In the genomic region with DNA sequence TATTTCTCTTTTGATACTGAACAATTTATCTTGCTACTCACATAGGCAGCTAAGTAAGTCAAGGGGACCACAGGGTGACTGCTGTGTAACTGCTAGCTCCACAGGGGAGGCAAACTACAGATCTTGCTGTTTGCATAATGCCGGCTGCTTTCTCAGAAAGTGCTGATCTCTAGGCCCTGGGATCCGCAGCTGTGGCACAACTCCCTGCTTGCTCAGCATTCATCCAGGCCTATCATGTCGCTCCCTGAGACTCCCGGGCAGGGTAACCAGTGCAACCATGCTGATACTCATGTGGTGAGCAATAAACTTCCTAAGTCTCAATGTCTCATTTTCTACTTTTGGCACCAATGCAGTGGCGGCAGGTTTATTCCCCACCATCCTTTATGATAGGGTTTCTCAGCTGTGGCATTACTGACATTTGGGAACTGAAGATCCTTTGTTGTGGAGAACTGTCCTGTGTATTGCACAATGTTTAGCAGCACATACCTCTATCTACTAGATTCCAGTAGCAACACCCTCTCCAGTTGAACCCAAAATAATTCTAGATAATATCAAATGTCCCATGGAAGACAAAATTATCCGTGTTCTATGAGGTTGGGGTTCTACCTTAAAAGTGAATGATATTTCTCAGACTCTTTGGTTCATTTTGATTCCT, we compare ENCODE assay signal across 1 cellular context.
TF ChIP-seq lines count a peak whose summit lies in the region.

No MANE protein-coding gene starts in this region.

TF ChIP-seq in GM23338, 12 proteins besides CTCF, POLR2A, EP300 and RAD21 (continued from another document):
- TF ChIP-seq, protein P1, sequence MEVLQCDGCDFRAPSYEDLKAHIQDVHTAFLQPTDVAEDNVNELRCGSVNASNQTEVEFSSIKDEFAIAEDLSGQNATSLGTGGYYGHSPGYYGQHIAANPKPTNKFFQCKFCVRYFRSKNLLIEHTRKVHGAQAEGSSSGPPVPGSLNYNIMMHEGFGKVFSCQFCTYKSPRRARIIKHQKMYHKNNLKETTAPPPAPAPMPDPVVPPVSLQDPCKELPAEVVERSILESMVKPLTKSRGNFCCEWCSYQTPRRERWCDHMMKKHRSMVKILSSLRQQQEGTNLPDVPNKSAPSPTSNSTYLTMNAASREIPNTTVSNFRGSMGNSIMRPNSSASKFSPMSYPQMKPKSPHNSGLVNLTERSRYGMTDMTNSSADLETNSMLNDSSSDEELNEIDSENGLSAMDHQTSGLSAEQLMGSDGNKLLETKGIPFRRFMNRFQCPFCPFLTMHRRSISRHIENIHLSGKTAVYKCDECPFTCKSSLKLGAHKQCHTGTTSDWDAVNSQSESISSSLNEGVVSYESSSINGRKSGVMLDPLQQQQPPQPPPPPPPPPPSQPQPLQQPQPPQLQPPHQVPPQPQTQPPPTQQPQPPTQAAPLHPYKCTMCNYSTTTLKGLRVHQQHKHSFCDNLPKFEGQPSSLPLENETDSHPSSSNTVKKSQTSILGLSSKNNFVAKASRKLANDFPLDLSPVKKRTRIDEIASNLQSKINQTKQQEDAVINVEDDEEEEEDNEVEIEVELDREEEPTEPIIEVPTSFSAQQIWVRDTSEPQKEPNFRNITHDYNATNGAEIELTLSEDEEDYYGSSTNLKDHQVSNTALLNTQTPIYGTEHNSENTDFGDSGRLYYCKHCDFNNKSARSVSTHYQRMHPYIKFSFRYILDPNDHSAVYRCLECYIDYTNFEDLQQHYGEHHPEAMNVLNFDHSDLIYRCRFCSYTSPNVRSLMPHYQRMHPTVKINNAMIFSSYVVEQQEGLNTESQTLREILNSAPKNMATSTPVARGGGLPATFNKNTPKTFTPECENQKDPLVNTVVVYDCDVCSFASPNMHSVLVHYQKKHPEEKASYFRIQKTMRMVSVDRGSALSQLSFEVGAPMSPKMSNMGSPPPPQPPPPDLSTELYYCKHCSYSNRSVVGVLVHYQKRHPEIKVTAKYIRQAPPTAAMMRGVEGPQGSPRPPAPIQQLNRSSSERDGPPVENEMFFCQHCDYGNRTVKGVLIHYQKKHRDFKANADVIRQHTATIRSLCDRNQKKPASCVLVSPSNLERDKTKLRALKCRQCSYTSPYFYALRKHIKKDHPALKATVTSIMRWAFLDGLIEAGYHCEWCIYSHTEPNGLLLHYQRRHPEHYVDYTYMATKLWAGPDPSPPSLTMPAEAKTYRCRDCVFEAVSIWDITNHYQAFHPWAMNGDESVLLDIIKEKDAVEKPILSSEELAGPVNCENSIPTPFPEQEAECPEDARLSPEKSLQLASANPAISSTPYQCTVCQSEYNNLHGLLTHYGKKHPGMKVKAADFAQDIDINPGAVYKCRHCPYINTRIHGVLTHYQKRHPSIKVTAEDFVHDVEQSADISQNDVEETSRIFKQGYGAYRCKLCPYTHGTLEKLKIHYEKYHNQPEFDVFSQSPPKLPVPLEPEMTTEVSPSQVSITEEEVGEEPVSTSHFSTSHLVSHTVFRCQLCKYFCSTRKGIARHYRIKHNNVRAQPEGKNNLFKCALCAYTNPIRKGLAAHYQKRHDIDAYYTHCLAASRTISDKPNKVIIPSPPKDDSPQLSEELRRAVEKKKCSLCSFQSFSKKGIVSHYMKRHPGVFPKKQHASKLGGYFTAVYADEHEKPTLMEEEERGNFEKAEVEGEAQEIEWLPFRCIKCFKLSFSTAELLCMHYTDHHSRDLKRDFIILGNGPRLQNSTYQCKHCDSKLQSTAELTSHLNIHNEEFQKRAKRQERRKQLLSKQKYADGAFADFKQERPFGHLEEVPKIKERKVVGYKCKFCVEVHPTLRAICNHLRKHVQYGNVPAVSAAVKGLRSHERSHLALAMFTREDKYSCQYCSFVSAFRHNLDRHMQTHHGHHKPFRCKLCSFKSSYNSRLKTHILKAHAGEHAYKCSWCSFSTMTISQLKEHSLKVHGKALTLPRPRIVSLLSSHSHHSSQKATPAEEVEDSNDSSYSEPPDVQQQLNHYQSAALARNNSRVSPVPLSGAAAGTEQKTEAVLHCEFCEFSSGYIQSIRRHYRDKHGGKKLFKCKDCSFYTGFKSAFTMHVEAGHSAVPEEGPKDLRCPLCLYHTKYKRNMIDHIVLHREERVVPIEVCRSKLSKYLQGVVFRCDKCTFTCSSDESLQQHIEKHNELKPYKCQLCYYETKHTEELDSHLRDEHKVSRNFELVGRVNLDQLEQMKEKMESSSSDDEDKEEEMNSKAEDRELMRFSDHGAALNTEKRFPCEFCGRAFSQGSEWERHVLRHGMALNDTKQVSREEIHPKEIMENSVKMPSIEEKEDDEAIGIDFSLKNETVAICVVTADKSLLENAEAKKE (CRISPR knock-in tag; IDR thresholded peaks at IDR 0.05) = no peak
- TF ChIP-seq STAT1 (IDR thresholded peaks at IDR 0.05; ENCODE audit: unreplicated experiment) = no peak
- no peak for TF ChIP-seq EZH2phosphoT487 (IDR thresholded peaks at IDR 0.05; ENCODE audit: unreplicated experiment)
- TF ChIP-seq ZNF331 (CRISPR knock-in tag; IDR thresholded peaks at IDR 0.05; ENCODE audit: low read depth) = no peak
- TF ChIP-seq, protein P2, sequence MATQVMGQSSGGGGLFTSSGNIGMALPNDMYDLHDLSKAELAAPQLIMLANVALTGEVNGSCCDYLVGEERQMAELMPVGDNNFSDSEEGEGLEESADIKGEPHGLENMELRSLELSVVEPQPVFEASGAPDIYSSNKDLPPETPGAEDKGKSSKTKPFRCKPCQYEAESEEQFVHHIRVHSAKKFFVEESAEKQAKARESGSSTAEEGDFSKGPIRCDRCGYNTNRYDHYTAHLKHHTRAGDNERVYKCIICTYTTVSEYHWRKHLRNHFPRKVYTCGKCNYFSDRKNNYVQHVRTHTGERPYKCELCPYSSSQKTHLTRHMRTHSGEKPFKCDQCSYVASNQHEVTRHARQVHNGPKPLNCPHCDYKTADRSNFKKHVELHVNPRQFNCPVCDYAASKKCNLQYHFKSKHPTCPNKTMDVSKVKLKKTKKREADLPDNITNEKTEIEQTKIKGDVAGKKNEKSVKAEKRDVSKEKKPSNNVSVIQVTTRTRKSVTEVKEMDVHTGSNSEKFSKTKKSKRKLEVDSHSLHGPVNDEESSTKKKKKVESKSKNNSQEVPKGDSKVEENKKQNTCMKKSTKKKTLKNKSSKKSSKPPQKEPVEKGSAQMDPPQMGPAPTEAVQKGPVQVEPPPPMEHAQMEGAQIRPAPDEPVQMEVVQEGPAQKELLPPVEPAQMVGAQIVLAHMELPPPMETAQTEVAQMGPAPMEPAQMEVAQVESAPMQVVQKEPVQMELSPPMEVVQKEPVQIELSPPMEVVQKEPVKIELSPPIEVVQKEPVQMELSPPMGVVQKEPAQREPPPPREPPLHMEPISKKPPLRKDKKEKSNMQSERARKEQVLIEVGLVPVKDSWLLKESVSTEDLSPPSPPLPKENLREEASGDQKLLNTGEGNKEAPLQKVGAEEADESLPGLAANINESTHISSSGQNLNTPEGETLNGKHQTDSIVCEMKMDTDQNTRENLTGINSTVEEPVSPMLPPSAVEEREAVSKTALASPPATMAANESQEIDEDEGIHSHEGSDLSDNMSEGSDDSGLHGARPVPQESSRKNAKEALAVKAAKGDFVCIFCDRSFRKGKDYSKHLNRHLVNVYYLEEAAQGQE (IDR thresholded peaks at IDR 0.05; ENCODE audit: unreplicated experiment) = no peak
- no peak for TF ChIP-seq JUNB (IDR thresholded peaks at IDR 0.05; ENCODE audit: unreplicated experiment)
